ENCODE assay signal across 22 cellular contexts in genomic region chr16:373020-373598, GRCh38. TPM values are rescaled to one million over a fixed set of nuclear protein-coding genes. Genes with fewer than 3 reads are reported as not detected.
DNase-seq lines count a peak whose midpoint lies in the region; ATAC-seq and TF ChIP-seq lines count a peak whose summit lies in the region.
"Had no signal": no experiment of that assay in that cellular context is flagged by ENCODE, and none has a peak within 500 bp of the region (broad histone marks: within the 10 kb centered on the region; RNA-seq: fewer than 3 reads in every experiment).

No MANE protein-coding gene starts in this region.

- H3K4me1 Mint-ChIP-seq in endothelial cell (ENCODE audit: unreplicated experiment): peaks cover 2% of the 10 kb centered on the region
- H3K4me1 Mint-ChIP-seq in osteocyte (ENCODE audit: unreplicated experiment): peaks cover 15% of the 10 kb centered on the region

- no peak overlapping the region for H3K4me3 ChIP-seq in BLaER1
- no peak overlapping the region for H3K4me3 ChIP-seq in HEK293 (ENCODE audit: low read depth, low read length)
- H3K4me3 ChIP-seq: A549, GM12878, K562, MG63 had no signal

- H3K4me1 ChIP-seq in BLaER1 (peaks cover 45% of the 10 kb centered on the region), HEK293 (ENCODE audit: control insufficient read depth, insufficient read depth, low read length) (peaks cover 3% of the 10 kb centered on the region; the same call in 1 of the 2 replicates), foreskin keratinocyte (peaks cover 7% of the 10 kb centered on the region)

- H3K36me3 Mint-ChIP-seq in endothelial cell (ENCODE audit: low read depth, unreplicated experiment) (peaks cover 13% of the 10 kb centered on the region), osteocyte (ENCODE audit: unreplicated experiment) (peaks cover 3% of the 10 kb centered on the region)

- ATAC-seq in foreskin keratinocyte: no peak
- ATAC-seq in HG03135 (IDR thresholded peaks at IDR 0.05; ENCODE audit: unreplicated experiment): no peak
- ATAC-seq: A549; CD8-positive, alpha-beta T cell; GM12878; K562 had no signal

- CTCF ChIA-PET in HEK293 (lab: Yijun Ruan, JAX): interaction anchor here (0.6 kb wide), 1 partner anchor 308 kb away, joined by 5 read pairs; no protein-coding TSS in a partner anchor

- H3K9me3 Mint-ChIP-seq in endothelial cell (ENCODE audit: unreplicated experiment): no peaks in the 10 kb centered on the region
- H3K9me3 Mint-ChIP-seq in osteocyte (ENCODE audit: unreplicated experiment): no peaks in the 10 kb centered on the region
- H3K9me3 Mint-ChIP-seq: CD8-positive, alpha-beta T cell; HFFc6 had no signal

- H3K4me2 ChIP-seq in BLaER1: peak overlapping the region; percentile 94; the same call in 1 of the 2 replicates
- H3K4me2 ChIP-seq: A549 had no signal

- H3K9ac ChIP-seq in BLaER1: no peak overlapping the region

- no peak overlapping the region for H3K27ac ChIP-seq in BLaER1
- H3K27ac ChIP-seq in HEK293 (ENCODE audit: extremely low read depth, low read depth, low read length): no peak overlapping the region
- H3K27ac ChIP-seq in foreskin keratinocyte: no peak overlapping the region
- H3K27ac ChIP-seq: A549 had no signal

- TF ChIP-seq CTCF in HEK293 (tag by site-specific recombination; IDR thresholded peaks at IDR 0.05): no peak
- no peak for TF ChIP-seq CTCF in endothelial cell (IDR thresholded peaks at IDR 0.05; ENCODE audit: unreplicated experiment)
- no peak for TF ChIP-seq CTCF in osteocyte (IDR thresholded peaks at IDR 0.05)
- no peak for TF ChIP-seq CTCF in foreskin keratinocyte (conservative IDR thresholded peaks at IDR 0.05)

- H3K27ac Mint-ChIP-seq in endothelial cell (ENCODE audit: unreplicated experiment) (no peak overlapping the region), osteocyte (ENCODE audit: unreplicated experiment) (no peak overlapping the region)
- H3K27ac Mint-ChIP-seq: CD8-positive, alpha-beta T cell; HFFc6 had no signal

- H3K9me3 ChIP-seq in BLaER1: no peaks in the 10 kb centered on the region
- H3K9me3 ChIP-seq in HEK293 (ENCODE audit: control insufficient read depth, insufficient read depth, low read depth, low read length): no peaks in the 10 kb centered on the region
- H3K9me3 ChIP-seq: A549, MG63 had no signal

- peaks cover 73% of the 10 kb centered on the region for H3K36me3 ChIP-seq in BLaER1
- peaks cover 0 to 75% of the 10 kb centered on the region in 2 experiments; a peak in 1 of 3 replicates for H3K36me3 ChIP-seq in HEK293 (ENCODE audit: control insufficient read depth in 2 of 2, insufficient read depth in 1 of 2, low read length in 2 of 2)

- H3K27me3 Mint-ChIP-seq in endothelial cell (ENCODE audit: unreplicated experiment) (peaks cover 10% of the 10 kb centered on the region), osteocyte (ENCODE audit: unreplicated experiment) (no peaks in the 10 kb centered on the region)

- H3K27me3 ChIP-seq in BLaER1 (no peaks in the 10 kb centered on the region), foreskin keratinocyte (no peaks in the 10 kb centered on the region)
- H3K27me3 ChIP-seq: MG63 had no signal

- H4K20me1 ChIP-seq in BLaER1: peaks cover 37% of the 10 kb centered on the region

- DNase-seq in endothelial cell (ENCODE audit: low spot score): no peak
- peak; percentile 81 for DNase-seq in osteocyte (ENCODE audit: extremely low spot score, unreplicated experiment)
- DNase-seq in foreskin keratinocyte: no peak
- DNase-seq in HT-29 (ENCODE audit: low spot score): no peak
- DNase-seq: CD8-positive, alpha-beta T cell; DND-41; H7; HFFc6; MG63; NCI-H1092; NCI-H1436; NCI-H187 treated with DMSO at 0.1 percent for 48 hours; NCI-H2107; NCI-H446 treated with DMSO at 0.1 percent for 48 hours; NCI-H526 treated with DMSO at 0.1 percent for 48 hours; SHP77 had no signal

- H3K4me3 Mint-ChIP-seq in endothelial cell (ENCODE audit: unreplicated experiment): peak overlapping the region; percentile 21
- no peak overlapping the region for H3K4me3 Mint-ChIP-seq in osteocyte (ENCODE audit: unreplicated experiment)
- H3K4me3 Mint-ChIP-seq: CD8-positive, alpha-beta T cell; HFFc6 had no signal

- POLR2A ChIA-PET in HEK293 (lab: Yijun Ruan, JAX): interaction anchor here (1.7 kb wide), 1 partner anchor 20 kb away, joined by 5 read pairs; the partner anchor contains the start of gene AXIN1

TF ChIP-seq in HEK293, 187 proteins besides CTCF, POLR2A, EP300 and RAD21:
- TF ChIP-seq ZNF26 (tag by site-specific recombination; IDR thresholded peaks at IDR 0.05): no peak
- TF ChIP-seq KLF8 (tag by site-specific recombination; IDR thresholded peaks at IDR 0.05): no peak
- peak; percentile 51 for TF ChIP-seq GLIS2 (tag by site-specific recombination; IDR thresholded peaks at IDR 0.05)
- no peak for TF ChIP-seq ZNF529 (tag by site-specific recombination; IDR thresholded peaks at IDR 0.05; ENCODE audit: insufficient replicate concordance)
- TF ChIP-seq ZFP41 (tag by site-specific recombination; IDR thresholded peaks at IDR 0.05; ENCODE audit: borderline replicate concordance): no peak
- no peak for TF ChIP-seq ELK4 (IDR thresholded peaks at IDR 0.05; ENCODE audit: borderline replicate concordance, low read depth, low read length)
- no peak for TF ChIP-seq ZNF169 (tag by site-specific recombination; IDR thresholded peaks at IDR 0.05)
- no peak for TF ChIP-seq ZFP3 (tag by site-specific recombination; IDR thresholded peaks at IDR 0.05; ENCODE audit: low read depth)

RNA-seq across cellular contexts. Expression of gene MRPL28, which starts 2.8 kb away (rescaled TPM):
- total RNA-seq in endothelial cell (ENCODE audit: unreplicated experiment): 70.8 TPM
- 71.7 and 74.3 TPM in 2 replicates for total RNA-seq in osteocyte
- total RNA-seq in foreskin keratinocyte: 125 and 132 TPM in 2 replicates
- polyA plus RNA-seq in foreskin keratinocyte: 218 and 222 TPM in 2 replicates
- total RNA-seq in HT-29 (2014; rRNA removed; shearing (Covaris generic)): 223 and 226 TPM in 2 replicates

RNA-seq across cellular contexts. Expression of gene PGAP6, which starts 8.7 kb away (rescaled TPM):
- total RNA-seq in endothelial cell (ENCODE audit: unreplicated experiment) (133 TPM), osteocyte (59.3 and 61.6 TPM in 2 replicates), foreskin keratinocyte (37.7 and 44.5 TPM in 2 replicates)
- 32.5 and 34.2 TPM in 2 replicates for polyA plus RNA-seq in foreskin keratinocyte
- 150 and 161 TPM in 2 replicates for total RNA-seq in HT-29 (2014; rRNA removed; shearing (Covaris generic))

RNA-seq across cellular contexts. Expression of gene AXIN1, which starts 20.6 kb away (rescaled TPM):
- total RNA-seq in endothelial cell (ENCODE audit: unreplicated experiment) (17.5 TPM), osteocyte (31.5 and 33.0 TPM in 2 replicates), foreskin keratinocyte (28.4 and 31.3 TPM in 2 replicates)
- polyA plus RNA-seq in foreskin keratinocyte: 19.2 and 21.5 TPM in 2 replicates
- 77.0 and 88.4 TPM in 2 replicates for total RNA-seq in HT-29 (2014; rRNA removed; shearing (Covaris generic))

RNA-seq across cellular contexts. Expression of gene NME4, which starts 23.9 kb away (rescaled TPM):
- 139 TPM for total RNA-seq in endothelial cell (ENCODE audit: unreplicated experiment)
- 148 and 157 TPM in 2 replicates for total RNA-seq in osteocyte
- 143 and 154 TPM in 2 replicates for total RNA-seq in foreskin keratinocyte
- 266 and 269 TPM in 2 replicates for polyA plus RNA-seq in foreskin keratinocyte
- total RNA-seq in HT-29 (2014; rRNA removed; shearing (Covaris generic)): 25.3 and 29.0 TPM in 2 replicates

RNA-seq across cellular contexts. Expression of gene DECR2, which starts 28.6 kb away (rescaled TPM):
- total RNA-seq in endothelial cell (ENCODE audit: unreplicated experiment): 14.6 TPM
- 23.4 and 23.9 TPM in 2 replicates for total RNA-seq in osteocyte
- total RNA-seq in foreskin keratinocyte: 10.5 and 13.8 TPM in 2 replicates
- 12.7 and 15.9 TPM in 2 replicates for polyA plus RNA-seq in foreskin keratinocyte
- 25.2 and 29.1 TPM in 2 replicates for total RNA-seq in HT-29 (2014; rRNA removed; shearing (Covaris generic))
